15 cellular contexts compared by ENCODE assay signal in the genomic region with DNA sequence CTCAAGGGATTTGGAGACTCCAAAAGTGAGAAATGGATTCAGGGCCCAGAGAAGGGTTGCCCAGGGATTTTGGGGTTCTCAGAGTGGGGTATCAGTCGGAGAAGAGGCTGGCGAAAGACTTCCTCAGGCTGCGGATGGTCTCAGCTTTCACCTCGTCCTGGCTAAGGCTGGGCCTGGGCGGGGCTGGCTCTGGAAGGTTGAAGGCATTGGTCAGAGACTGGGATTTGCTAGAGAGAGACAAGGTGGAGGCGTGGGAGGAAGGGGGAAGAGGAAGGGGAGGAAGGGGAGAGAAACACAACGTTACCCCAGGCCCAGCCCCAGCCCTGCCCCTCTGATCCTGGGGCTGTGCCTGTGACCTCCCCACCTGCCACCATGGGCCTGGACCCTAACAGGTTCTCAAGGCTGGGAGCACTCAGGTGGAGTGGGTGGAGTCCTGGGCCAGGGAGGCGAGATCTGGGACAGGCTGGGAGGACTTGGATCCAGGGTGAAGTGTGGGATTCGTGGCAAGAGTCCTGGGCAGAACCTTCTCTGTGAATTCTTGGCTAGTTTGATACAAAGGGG. TPM values are rescaled to one million over a fixed set of nuclear protein-coding genes. Genes with fewer than 3 reads are reported as not detected.
DNase-seq lines count a peak whose midpoint lies in the region; ATAC-seq and TF ChIP-seq lines count a peak whose summit lies in the region.
"Had no signal": no experiment of that assay in that cellular context is flagged by ENCODE, and none has a peak within 500 bp of the region (broad histone marks: within the 10 kb centered on the region; RNA-seq: fewer than 3 reads in every experiment).

No MANE protein-coding gene starts in this region.

- no peaks in the 10 kb centered on the region for H3K27me3 ChIP-seq in tibial nerve

- H3K4me1 Mint-ChIP-seq in activated naive CD4-positive, alpha-beta T cell treated with anti-CD3 and anti-CD28 coated beads for 36 hours (ENCODE audit: low read depth): peaks cover 8% of the 10 kb centered on the region
- peaks cover 6% of the 10 kb centered on the region for H3K4me1 Mint-ChIP-seq in activated naive CD8-positive, alpha-beta T cell treated with anti-CD3 and anti-CD28 coated beads, Interleukin-2, amount 50 U/mL, for 24 hours

- no peaks in the 10 kb centered on the region for H3K27me3 Mint-ChIP-seq in activated naive CD4-positive, alpha-beta T cell treated with anti-CD3 and anti-CD28 coated beads for 36 hours (ENCODE audit: low read depth)
- peaks cover 8% of the 10 kb centered on the region for H3K27me3 Mint-ChIP-seq in activated naive CD8-positive, alpha-beta T cell treated with anti-CD3 and anti-CD28 coated beads, Interleukin-2, amount 50 U/mL, for 24 hours

- no peak for DNase-seq in activated naive CD4-positive, alpha-beta T cell treated with anti-CD3 and anti-CD28 coated beads for 36 hours
- no peak for DNase-seq in activated naive CD4-positive, alpha-beta T cell treated with anti-CD3 and anti-CD28 coated beads, Interleukin-2, amount 50 U/mL, for 72 hours (ENCODE audit: low spot score in 2 of 2)
- DNase-seq in activated naive CD8-positive, alpha-beta T cell treated with anti-CD3 and anti-CD28 coated beads, Interleukin-2, amount 50 U/mL, for 24 hours: no peak
- DNase-seq in left lobe of liver (ENCODE audit: low spot score): no peak
- no peak for DNase-seq in tibial nerve (ENCODE audit: low spot score in 2 of 2)
- no peak for DNase-seq in NCI-H128 (lab: John Stamatoyannopoulos, UW; ENCODE audit: unreplicated experiment)
- no peak for DNase-seq in RKO (ENCODE audit: low spot score)
- no peak for DNase-seq in SHP77 treated with DMSO at 0.1 percent for 48 hours (lab: John Stamatoyannopoulos, UW)
- DNase-seq: activated CD8-positive, alpha-beta memory T cell treated with anti-CD3 and anti-CD28 coated beads for 24 hours; activated naive CD4-positive, alpha-beta T cell; dorsolateral prefrontal cortex; substantia nigra had no signal

- intact Hi-C loops in activated naive CD4-positive, alpha-beta T cell treated with anti-CD3 and anti-CD28 coated beads for 36 hours (cut with micrococcal nuclease): no loop called here

- H3K36me3 Mint-ChIP-seq in activated naive CD4-positive, alpha-beta T cell treated with anti-CD3 and anti-CD28 coated beads for 36 hours (ENCODE audit: low read depth): peaks cover 16% of the 10 kb centered on the region
- peaks cover 7 to 22% of the 10 kb centered on the region in 2 donors for H3K36me3 Mint-ChIP-seq in activated naive CD4-positive, alpha-beta T cell treated with anti-CD3 and anti-CD28 coated beads, Interleukin-2, amount 50 U/mL, for 72 hours
- H3K36me3 Mint-ChIP-seq in activated naive CD8-positive, alpha-beta T cell treated with anti-CD3 and anti-CD28 coated beads, Interleukin-2, amount 50 U/mL, for 24 hours (ENCODE audit: low read depth): peaks cover 16% of the 10 kb centered on the region

- no peaks in the 10 kb centered on the region for H3K9me3 ChIP-seq in tibial nerve

- ATAC-seq in activated naive CD4-positive, alpha-beta T cell treated with anti-CD3 and anti-CD28 coated beads, Interleukin-2, amount 50 U/mL, for 72 hours: no peak
- no peak for ATAC-seq in activated naive CD8-positive, alpha-beta T cell treated with anti-CD3 and anti-CD28 coated beads, Interleukin-2, amount 50 U/mL, for 24 hours
- ATAC-seq in left lobe of liver: peak; percentile 16

- peak overlapping the region in 3 of 4 donors; percentile 22 to 89 (median 88) for H3K27ac ChIP-seq in tibial nerve
- H3K27ac ChIP-seq: KMS-11 had no signal

- 70 to 77% methylated on average over 7 to 9 of the region's 9 CpGs for WGBS in tibial nerve, 2 donors

- TF ChIP-seq POLR2A in tibial nerve (IDR thresholded peaks at IDR 0.05): no peak

- no peak overlapping the region for H3K4me3 ChIP-seq in tibial nerve

- TF ChIP-seq EP300 in tibial nerve (IDR thresholded peaks at IDR 0.05): no peak

- H3K27ac Mint-ChIP-seq in activated naive CD4-positive, alpha-beta T cell treated with anti-CD3 and anti-CD28 coated beads for 36 hours: peak overlapping the region; percentile 66
- H3K27ac Mint-ChIP-seq in activated naive CD4-positive, alpha-beta T cell treated with anti-CD3 and anti-CD28 coated beads, Interleukin-2, amount 50 U/mL, for 72 hours: peak overlapping the region in 1 of 2 donors; percentile 25
- H3K27ac Mint-ChIP-seq in activated naive CD8-positive, alpha-beta T cell treated with anti-CD3 and anti-CD28 coated beads, Interleukin-2, amount 50 U/mL, for 24 hours: peak overlapping the region; percentile 42

- CTCF ChIA-PET in activated naive CD4-positive, alpha-beta T cell treated with anti-CD3 and anti-CD28 coated beads for 36 hours (lab: Charles Lee): no interaction called here

- H3K4me1 ChIP-seq in tibial nerve: peaks cover 0 to 19% (median 0%) of the 10 kb centered on the region in 4 donors

- no peak overlapping the region for H3K4me3 Mint-ChIP-seq in activated naive CD4-positive, alpha-beta T cell treated with anti-CD3 and anti-CD28 coated beads for 36 hours
- no peak overlapping the region for H3K4me3 Mint-ChIP-seq in activated naive CD8-positive, alpha-beta T cell treated with anti-CD3 and anti-CD28 coated beads, Interleukin-2, amount 50 U/mL, for 24 hours
- H3K4me3 Mint-ChIP-seq: T-helper 2 cell treated with Interferon-gamma antibody and Interleukin-4, amounts not matched to agents 5 μg/mL and 100 μg/mL, for 36 hours had no signal

- no peak for TF ChIP-seq CTCF in tibial nerve (IDR thresholded peaks at IDR 0.05)

- no peaks in the 10 kb centered on the region for H3K9me3 Mint-ChIP-seq in activated naive CD4-positive, alpha-beta T cell treated with anti-CD3 and anti-CD28 coated beads for 36 hours
- no peaks in the 10 kb centered on the region for H3K9me3 Mint-ChIP-seq in activated naive CD4-positive, alpha-beta T cell treated with anti-CD3 and anti-CD28 coated beads, Interleukin-2, amount 50 U/mL, for 72 hours
- no peaks in the 10 kb centered on the region for H3K9me3 Mint-ChIP-seq in activated naive CD8-positive, alpha-beta T cell treated with anti-CD3 and anti-CD28 coated beads, Interleukin-2, amount 50 U/mL, for 24 hours
- H3K9me3 Mint-ChIP-seq: T-helper 2 cell treated with Interferon-gamma antibody and Interleukin-4, amounts not matched to agents 5 μg/mL and 100 μg/mL, for 36 hours had no signal

- H3K36me3 ChIP-seq in tibial nerve: peaks cover 0 to 42% (median 0%) of the 10 kb centered on the region in 3 donors

RNA-seq across cellular contexts. Expression of gene TIMP1, which starts 9.4 kb away (rescaled TPM):
- 1 to 10 TPM; 6.7 to 9.4 TPM for total RNA-seq in activated naive CD4-positive, alpha-beta T cell treated with anti-CD3 and anti-CD28 coated beads for 36 hours
- total RNA-seq in activated naive CD4-positive, alpha-beta T cell treated with anti-CD3 and anti-CD28 coated beads, Interleukin-2, amount 50 U/mL, for 72 hours: 10 to 100 TPM; 26.1 to 32.7 TPM
- total RNA-seq in left lobe of liver (102 TPM), tibial nerve (100 to 1,000 TPM; 133 to 621 (median 176) TPM)

RNA-seq across cellular contexts. Expression of gene ARAF, which starts 11.8 kb away (rescaled TPM):
- total RNA-seq in activated naive CD4-positive, alpha-beta T cell treated with anti-CD3 and anti-CD28 coated beads for 36 hours: 10 to 100 TPM; 65.9 to 71.5 TPM
- total RNA-seq in activated naive CD4-positive, alpha-beta T cell treated with anti-CD3 and anti-CD28 coated beads, Interleukin-2, amount 50 U/mL, for 72 hours: 10 to 100 TPM; 75.5 to 83.9 TPM
- 66.9 TPM for total RNA-seq in left lobe of liver
- total RNA-seq in tibial nerve: 10 to 100 TPM; 34.1 to 61.2 (median 40.8) TPM

RNA-seq across cellular contexts. Expression of gene SYN1, which starts 46.8 kb away (rescaled TPM):
- under 1 TPM; 0.12 to 0.36 TPM for total RNA-seq in activated naive CD4-positive, alpha-beta T cell treated with anti-CD3 and anti-CD28 coated beads for 36 hours
- 1 to 10 TPM in 1 of 2 donors, under 1 TPM in 1; 0.47 to 3.0 TPM for total RNA-seq in activated naive CD4-positive, alpha-beta T cell treated with anti-CD3 and anti-CD28 coated beads, Interleukin-2, amount 50 U/mL, for 72 hours
- total RNA-seq in left lobe of liver (0.15 TPM), tibial nerve (1 to 10 TPM in 1 of 4 donors, under 1 TPM in 1, not detected in 2; 0.42 to 1.2 TPM)
- total RNA-seq: pulmonary artery endothelial cell had no signal

RNA-seq across cellular contexts. Expression of gene CFP, which starts 56.9 kb away (rescaled TPM):
- total RNA-seq in activated naive CD4-positive, alpha-beta T cell treated with anti-CD3 and anti-CD28 coated beads for 36 hours: 1 to 10 TPM; 5.1 to 6.8 TPM
- total RNA-seq in activated naive CD4-positive, alpha-beta T cell treated with anti-CD3 and anti-CD28 coated beads, Interleukin-2, amount 50 U/mL, for 72 hours: 10 to 100 TPM in 1 of 2 donors, 1 to 10 TPM in 1; 5.1 to 11.1 TPM
- total RNA-seq in left lobe of liver: 13.8 TPM
- total RNA-seq in tibial nerve: 10 to 100 TPM in 3 of 4 donors, 1 to 10 TPM in 1; 2.2 to 15.6 (median 12.1) TPM
